33 cellular contexts compared by ENCODE assay signal in genomic region chr7:9028012-9028411, GRCh38.
"Had no signal": no experiment of that assay in that cellular context is flagged by ENCODE, and none has a peak within 500 bp of the region (broad histone marks: within the 10 kb centered on the region; RNA-seq: fewer than 3 reads in every experiment).

No MANE protein-coding gene starts in this region.

- H3K27ac Mint-ChIP-seq: activated CD4-positive, alpha-beta T cell treated with anti-CD3 and anti-CD28 coated beads, Interleukin-2, amount 10 ng/mL, durations not matched to agents 24 days and 14 days; activated CD8-positive, alpha-beta T cell treated with anti-CD3 and anti-CD28 coated beads for 36 hours; activated naive CD4-positive, alpha-beta T cell treated with anti-CD3 and anti-CD28 coated beads, Interleukin-2, amount 50 U/mL, for 24 hours; activated naive CD8-positive, alpha-beta T cell treated with anti-CD3 and anti-CD28 coated beads, Interleukin-2, amount 10 ng/mL, durations not matched to agents 7 days and 5 days; activated T-helper 2 cell treated with anti-CD3 and anti-CD28 coated beads, Interferon-gamma antibody, Interleukin-2, Interleukin-4, amounts not matched to agents 10 μg/mL and 5 μg/mL and 100 μg/mL, durations not matched to agents 14 hours and 24 hours and 36 hours; T-helper 1 cell treated with Interleukin-12 subunit alpha and Interleukin-12 subunit beta and Interleukin-4 antibody, amounts not matched to agents 30 μg/mL and 1 μg/mL, for 36 hours; T-helper 2 cell treated with Interferon-gamma antibody and Interleukin-4, amounts not matched to agents 5 μg/mL and 100 μg/mL, for 36 hours had no signal

- H3K4me3 ChIP-seq: ascending aorta, body of pancreas, breast epithelium, Peyer's patch, SJSA1 had no signal

- ATAC-seq: activated CD8-positive, alpha-beta T cell treated with anti-CD3 and anti-CD28 coated beads for 36 hours; body of pancreas; PC-3 had no signal

- H3K4me3 Mint-ChIP-seq: activated CD4-positive, alpha-beta T cell treated with anti-CD3 and anti-CD28 coated beads, Interleukin-2, amount 10 ng/mL, durations not matched to agents 24 days and 14 days; activated CD8-positive, alpha-beta T cell treated with anti-CD3 and anti-CD28 coated beads for 36 hours; activated naive CD4-positive, alpha-beta T cell treated with anti-CD3 and anti-CD28 coated beads, Interleukin-2, amount 50 U/mL, for 24 hours; activated naive CD8-positive, alpha-beta T cell treated with anti-CD3 and anti-CD28 coated beads, Interleukin-2, amount 10 ng/mL, durations not matched to agents 7 days and 5 days; T-helper 1 cell treated with Interleukin-12 subunit alpha and Interleukin-12 subunit beta and Interleukin-4 antibody, amounts not matched to agents 30 μg/mL and 1 μg/mL, for 36 hours; T-helper 2 cell treated with Interferon-gamma antibody and Interleukin-4, amounts not matched to agents 5 μg/mL and 100 μg/mL, for 36 hours had no signal

- H3K36me3 Mint-ChIP-seq: activated naive CD4-positive, alpha-beta T cell treated with anti-CD3 and anti-CD28 coated beads, Interleukin-2, amount 50 U/mL, for 24 hours; activated naive CD8-positive, alpha-beta T cell treated with anti-CD3 and anti-CD28 coated beads, Interleukin-2, amount 10 ng/mL, durations not matched to agents 7 days and 5 days had no signal

- H3K27me3 Mint-ChIP-seq: activated CD4-positive, alpha-beta T cell treated with anti-CD3 and anti-CD28 coated beads, Interleukin-2, amount 10 ng/mL, durations not matched to agents 24 days and 14 days; activated CD8-positive, alpha-beta T cell treated with anti-CD3 and anti-CD28 coated beads for 36 hours; activated naive CD4-positive, alpha-beta T cell treated with anti-CD3 and anti-CD28 coated beads, Interleukin-2, amount 50 U/mL, for 24 hours; activated naive CD8-positive, alpha-beta T cell treated with anti-CD3 and anti-CD28 coated beads, Interleukin-2, amount 10 ng/mL, durations not matched to agents 7 days and 5 days had no signal

- H3K9me3 Mint-ChIP-seq: activated CD4-positive, alpha-beta T cell treated with anti-CD3 and anti-CD28 coated beads, Interleukin-2, amount 10 ng/mL, durations not matched to agents 24 days and 14 days had no signal

- H3K4me1 Mint-ChIP-seq: activated CD4-positive, alpha-beta T cell treated with anti-CD3 and anti-CD28 coated beads, Interleukin-2, amount 10 ng/mL, durations not matched to agents 24 days and 14 days; activated naive CD4-positive, alpha-beta T cell treated with anti-CD3 and anti-CD28 coated beads, Interleukin-2, amount 50 U/mL, for 24 hours; activated naive CD8-positive, alpha-beta T cell treated with anti-CD3 and anti-CD28 coated beads, Interleukin-2, amount 10 ng/mL, durations not matched to agents 7 days and 5 days had no signal

- DNase-seq: activated CD4-positive, alpha-beta T cell treated with anti-CD3 and anti-CD28 coated beads for 1 hour; activated CD4-positive, alpha-beta T cell treated with anti-CD3 and anti-CD28 coated beads, Interleukin-2, amount 10 ng/mL, durations not matched to agents 24 days and 14 days; activated CD4-positive, alpha-beta T cell treated with anti-CD3 and anti-CD28 coated beads, Interleukin-2, amount 50 U/mL, for 4 hours; activated CD4-positive, CD25-positive, alpha-beta regulatory T cell; activated CD8-positive, alpha-beta T cell treated with anti-CD3 and anti-CD28 coated beads for 36 hours; activated gamma-delta T cell; activated naive CD4-positive, alpha-beta T cell treated with Interleukin-2 at 50 U/mL for 16 hours; activated naive CD8-positive, alpha-beta T cell treated with anti-CD3 and anti-CD28 coated beads, Interleukin-2, amount 10 ng/mL, durations not matched to agents 7 days and 5 days; activated T-cell treated with anti-CD3 and anti-CD28 coated beads, Interleukin-2, amount 50 U/mL, for 1 hour; amygdala; body of pancreas; KG1; NCI-H1092; NCI-H1436 treated with DMSO at 0.1 percent for 48 hours; NCI-H1694 treated with DMSO at 0.1 percent for 48 hours; NCI-H2029; NCI-H345; NCI-H510A; NCI-H526; NCI-H748 treated with DMSO at 0.1 percent for 48 hours; PC-3; Peyer's patch; RPMI8226; SHP77 treated with DMSO at 0.1 percent for 48 hours; SK-N-SH; WERI-Rb-1 had no signal
